16 cellular contexts compared by ENCODE assay signal in the genomic region with DNA sequence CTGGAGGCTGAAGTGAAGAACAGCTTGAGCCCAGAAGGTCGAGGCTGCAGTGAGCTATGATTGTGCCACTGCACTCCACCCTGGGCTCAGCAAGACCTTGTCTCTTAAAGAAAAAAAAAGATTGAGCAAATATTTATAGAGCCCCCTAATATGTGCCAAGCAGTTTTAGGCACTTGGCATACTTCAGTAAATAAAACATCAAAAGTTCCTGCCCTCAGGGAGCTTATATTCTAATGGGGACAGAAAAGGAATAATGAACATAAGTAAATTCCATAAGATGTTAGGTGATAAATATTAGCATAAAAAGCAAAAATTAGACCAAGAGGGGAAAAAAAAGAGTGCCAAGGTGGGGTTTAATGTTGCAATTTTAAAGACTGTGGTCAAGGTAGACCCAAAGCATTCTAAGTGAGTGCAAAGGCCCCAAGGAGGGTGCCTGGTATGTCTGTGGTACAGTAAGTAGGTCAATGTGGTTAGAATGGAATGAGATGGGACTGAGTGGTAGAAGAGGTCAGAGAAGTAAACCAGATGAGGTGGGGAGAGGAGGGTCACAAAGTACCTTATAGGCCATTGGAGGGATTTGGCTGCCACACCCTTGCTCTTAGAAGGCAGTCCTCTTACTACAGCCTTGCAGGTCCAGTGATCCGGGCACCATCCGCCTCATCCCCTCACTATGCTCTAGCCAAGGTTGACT. TPM values are rescaled to one million over a fixed set of nuclear protein-coding genes. Genes with fewer than 3 reads are reported as not detected.
DNase-seq lines count a peak whose midpoint lies in the region; ATAC-seq, FAIRE-seq and TF ChIP-seq lines count a peak whose summit lies in the region.
"Had no signal": no experiment of that assay in that cellular context is flagged by ENCODE, and none has a peak within 500 bp of the region (broad histone marks: within the 10 kb centered on the region; RNA-seq: fewer than 3 reads in every experiment).

No MANE protein-coding gene starts in this region.

- ATAC-seq in aorta (ENCODE audit: low FRiP score), result no peak

- H3K4me3 ChIP-seq in aorta (ENCODE audit: low read length in 2 of 2) (no peak overlapping the region), spleen (no peak overlapping the region)

- H3K27me3 ChIP-seq in aorta (ENCODE audit: control insufficient read depth in 1 of 2, insufficient read depth in 2 of 2, low read length in 1 of 2), result no peaks in the 10 kb centered on the region
- no peaks in the 10 kb centered on the region for H3K27me3 ChIP-seq in spleen (replicated peaks in 1 of 7)

- TF ChIP-seq CTCF in type B pancreatic cell (conservative IDR thresholded peaks at IDR 0.05) (no peak), spleen (IDR thresholded peaks at IDR 0.05 in 8 of 11, conservative IDR thresholded peaks at IDR 0.05 in 3 of 11) (no peak)

- peak overlapping the region; percentile 61 for H3K27ac Mint-ChIP-seq in activated naive CD4-positive, alpha-beta T cell treated with anti-CD3 and anti-CD28 coated beads, Interleukin-2, amount 10 ng/mL, durations not matched to agents 7 days and 5 days
- peak overlapping the region; percentile 54 for H3K27ac Mint-ChIP-seq in type B pancreatic cell

- peaks cover 70% of the 10 kb centered on the region for H3K4me1 Mint-ChIP-seq in activated naive CD4-positive, alpha-beta T cell treated with anti-CD3 and anti-CD28 coated beads, Interleukin-2, amount 10 ng/mL, durations not matched to agents 7 days and 5 days
- H3K4me1 Mint-ChIP-seq in type B pancreatic cell (ENCODE audit: unreplicated experiment), result peaks cover 23% of the 10 kb centered on the region

- no peaks in the 10 kb centered on the region for H3K27me3 Mint-ChIP-seq in activated naive CD4-positive, alpha-beta T cell treated with anti-CD3 and anti-CD28 coated beads, Interleukin-2, amount 10 ng/mL, durations not matched to agents 7 days and 5 days
- no peaks in the 10 kb centered on the region for H3K27me3 Mint-ChIP-seq in type B pancreatic cell

- H3K36me3 Mint-ChIP-seq in activated naive CD4-positive, alpha-beta T cell treated with anti-CD3 and anti-CD28 coated beads, Interleukin-2, amount 10 ng/mL, durations not matched to agents 7 days and 5 days, result peaks cover 38% of the 10 kb centered on the region
- H3K36me3 Mint-ChIP-seq in type B pancreatic cell, result peaks cover 29% of the 10 kb centered on the region

- H3K4me1 ChIP-seq in aorta (ENCODE audit: control insufficient read depth in 1 of 2, insufficient read depth in 2 of 2, low read length in 2 of 2) (no peaks in the 10 kb centered on the region), spleen (peaks cover 30 to 58% (median 50%) of the 10 kb centered on the region in 6 donors)

- no peak for FAIRE-seq in RCC 7860 (lab: Jason Lieb, UNC)

- intact Hi-C loops in aorta (cut with DNase I) (no loop called here), spleen (cut with DNase I; ENCODE audit: low total_unique reads) (no loop called here)

- peak overlapping the region; percentile 98 for H3K4me3 Mint-ChIP-seq in activated naive CD4-positive, alpha-beta T cell treated with anti-CD3 and anti-CD28 coated beads, Interleukin-2, amount 10 ng/mL, durations not matched to agents 7 days and 5 days
- peak overlapping the region; percentile 69 for H3K4me3 Mint-ChIP-seq in type B pancreatic cell

- whole genome bisulfite sequencing in aorta, 2 donors, result 95 to 96% methylated on average over 3 of the region's 3 CpGs
- WGBS in spleen, 5 donors, result 82 to 96% (median 93%) methylated on average over 3 of the region's 3 CpGs

- TF ChIP-seq POLR2A in spleen (IDR thresholded peaks at IDR 0.05) (no peak), erythroblast (IDR thresholded peaks at IDR 0.05; ENCODE audit: low read length) (no peak)

- DNase-seq in activated naive CD4-positive, alpha-beta T cell treated with anti-CD3 and anti-CD28 coated beads, Interleukin-2, amount 10 ng/mL, durations not matched to agents 7 days and 5 days, result no peak
- no peak for DNase-seq in activated naive CD4-positive, alpha-beta T cell treated with Interleukin-2 at 50 U/mL for 16 hours
- DNase-seq in RCC 7860 (ENCODE audit: low spot score) (peak; percentile 33), glomerular visceral epithelial cell (ENCODE audit: extremely low spot score) (peak; percentile 73), type B pancreatic cell (ENCODE audit: extremely low spot score, unreplicated experiment) (no peak), aorta (no peak), spleen (no peak), erythroblast (lab: John Stamatoyannopoulos, UW) (no peak)
- DNase-seq: dermis blood vessel endothelial cell, DMS79 treated with DMSO at 0.1 percent for 48 hours, GOT3, mesenchymal stem cell, NCI-H2029 treated with DMSO at 0.1 percent for 48 hours, NCI-H526 treated with DMSO at 0.1 percent for 48 hours, trophoblast cell had no signal

- H3K36me3 ChIP-seq in aorta (ENCODE audit: control insufficient read depth in 1 of 2, insufficient read depth in 2 of 2, low read length in 1 of 2) (peaks cover 0 to 6% of the 10 kb centered on the region in 2 donors), spleen (peaks cover 3 to 31% (median 24%) of the 10 kb centered on the region in 6 donors)

- CTCF ChIA-PET in activated naive CD4-positive, alpha-beta T cell treated with anti-CD3 and anti-CD28 coated beads, Interleukin-2, amount 10 ng/mL, durations not matched to agents 7 days and 5 days (lab: Charles Lee), result interaction anchor here (0.5 kb wide), 1 partner anchor 593 kb away, joined by 3 read pairs; no protein-coding TSS in a partner anchor

- H3K27ac ChIP-seq in aorta (ENCODE audit: low read depth in 1 of 2, low read length in 2 of 2) (no peak overlapping the region), spleen (no peak overlapping the region)
- H3K27ac ChIP-seq: HL-60 had no signal

- H3K9me3 Mint-ChIP-seq in activated naive CD4-positive, alpha-beta T cell treated with anti-CD3 and anti-CD28 coated beads, Interleukin-2, amount 10 ng/mL, durations not matched to agents 7 days and 5 days, result no peaks in the 10 kb centered on the region
- no peaks in the 10 kb centered on the region for H3K9me3 Mint-ChIP-seq in type B pancreatic cell

- H3K9me3 ChIP-seq in aorta (ENCODE audit: control insufficient read depth, low read length), result no peaks in the 10 kb centered on the region
- H3K9me3 ChIP-seq in spleen, result no peaks in the 10 kb centered on the region

RNA-seq across cellular contexts. Expression of a gene that starts 2.2 kb away (rescaled TPM):
- total RNA-seq in type B pancreatic cell (ENCODE audit: low replicate concordance) (10.4 and 12.6 TPM in 2 replicates), aorta (10 to 100 TPM in 1 of 2 donors, 1 to 10 TPM in 1; 6.9 to 10.6 TPM), spleen (10 to 100 TPM in 6 of 7 donors, 1 to 10 TPM in 1; 8.9 to 12.6 (median 11.7) TPM)
- polyA plus RNA-seq in aorta (1 to 10 TPM; 8.1 to 8.5 TPM), spleen (10 to 100 TPM in 2 of 3 donors, 1 to 10 TPM in 1; 8.7 to 11.6 (median 10.6) TPM)

RNA-seq across cellular contexts. Expression of a gene that starts 2.5 kb away (rescaled TPM):
- total RNA-seq in type B pancreatic cell (ENCODE audit: low replicate concordance) (24.5 and 61.3 TPM in 2 replicates), aorta (10 to 100 TPM; 19.8 to 28.8 TPM), spleen (10 to 100 TPM; 26.3 to 41.1 (median 36.4) TPM)
- polyA plus RNA-seq in aorta (10 to 100 TPM in 1 of 2 donors, 1 to 10 TPM in 1; 4.9 to 49.8 TPM), spleen (10 to 100 TPM; 25.4 to 46.9 (median 37.9) TPM)

RNA-seq across cellular contexts. Expression of a gene that starts 11.1 kb away (rescaled TPM):
- total RNA-seq in type B pancreatic cell (ENCODE audit: low replicate concordance) (8.0 and 8.6 TPM in 2 replicates), aorta (under 1 TPM in 1 of 2 donors, not detected in 1; 0.36 TPM), spleen (1 to 10 TPM in 4 of 7 donors, under 1 TPM in 3; 0.73 to 3.7 (median 1.3) TPM)
- polyA plus RNA-seq in aorta (not detected), spleen (1 to 10 TPM; 2.3 to 4.6 (median 3.5) TPM)

Comparison
In these comparisons a context has a peak if more than half of its experiments do, and no peak if none do; other contexts are left out.
1. DNase-seq: peak in RCC 7860 (single experiment) and glomerular visceral epithelial cell (single experiment); none in activated naive CD4-positive, alpha-beta T cell treated with anti-CD3 and anti-CD28 coated beads, Interleukin-2, amount 10 ng/mL, durations not matched to agents 7 days and 5 days (single experiment), activated naive CD4-positive, alpha-beta T cell treated with Interleukin-2 at 50 U/mL for 16 hours (single experiment), type B pancreatic cell (single experiment), aorta (0 of 2), spleen (single experiment) and erythroblast (0 of 2).